Comparison of ENCODE assay signal across 2 cellular contexts in genomic region chr5:115856936-115857524, GRCh38.
A peak's percentile ranks its signal among the peaks of the same experiment; 100 is the strongest.
TF ChIP-seq lines count a peak whose summit lies in the region.

No MANE protein-coding gene starts in this region.

TF ChIP-seq in SK-N-SH treated with all-trans-retinoic acid at 6 μM for 48 hours, 23 proteins besides CTCF, POLR2A, EP300 and RAD21 (continued from another document):
- TF ChIP-seq TSHZ2 (CRISPR knock-in tag; IDR thresholded peaks at IDR 0.05) (no peak), ZNF8 (CRISPR knock-in tag; IDR thresholded peaks at IDR 0.05) (no peak), CREB5 (CRISPR knock-in tag; IDR thresholded peaks at IDR 0.05; ENCODE audit: low read depth) (no peak), ISL1 (CRISPR knock-in tag; IDR thresholded peaks at IDR 0.05) (peak; percentile 28; the same call in 1 of the 2 replicates), ZNF70 (CRISPR knock-in tag; IDR thresholded peaks at IDR 0.05) (no peak)

TF ChIP-seq in SK-N-SH, 30 proteins besides CTCF, POLR2A, EP300 and RAD21 (continued from another document):
- TF ChIP-seq EZH2phosphoT487 (IDR thresholded peaks at IDR 0.05; ENCODE audit: borderline replicate concordance, low read depth) (no peak), RFX5 (IDR thresholded peaks at IDR 0.05; ENCODE audit: low read length) (no peak), ZBTB33 (IDR thresholded peaks at IDR 0.05; ENCODE audit: borderline replicate concordance, low read depth) (no peak)
TF ChIP-seq in SK-N-SH: peak in this region for 0.
